Comparison of ENCODE assay signal across 19 cellular contexts in the genomic region with DNA sequence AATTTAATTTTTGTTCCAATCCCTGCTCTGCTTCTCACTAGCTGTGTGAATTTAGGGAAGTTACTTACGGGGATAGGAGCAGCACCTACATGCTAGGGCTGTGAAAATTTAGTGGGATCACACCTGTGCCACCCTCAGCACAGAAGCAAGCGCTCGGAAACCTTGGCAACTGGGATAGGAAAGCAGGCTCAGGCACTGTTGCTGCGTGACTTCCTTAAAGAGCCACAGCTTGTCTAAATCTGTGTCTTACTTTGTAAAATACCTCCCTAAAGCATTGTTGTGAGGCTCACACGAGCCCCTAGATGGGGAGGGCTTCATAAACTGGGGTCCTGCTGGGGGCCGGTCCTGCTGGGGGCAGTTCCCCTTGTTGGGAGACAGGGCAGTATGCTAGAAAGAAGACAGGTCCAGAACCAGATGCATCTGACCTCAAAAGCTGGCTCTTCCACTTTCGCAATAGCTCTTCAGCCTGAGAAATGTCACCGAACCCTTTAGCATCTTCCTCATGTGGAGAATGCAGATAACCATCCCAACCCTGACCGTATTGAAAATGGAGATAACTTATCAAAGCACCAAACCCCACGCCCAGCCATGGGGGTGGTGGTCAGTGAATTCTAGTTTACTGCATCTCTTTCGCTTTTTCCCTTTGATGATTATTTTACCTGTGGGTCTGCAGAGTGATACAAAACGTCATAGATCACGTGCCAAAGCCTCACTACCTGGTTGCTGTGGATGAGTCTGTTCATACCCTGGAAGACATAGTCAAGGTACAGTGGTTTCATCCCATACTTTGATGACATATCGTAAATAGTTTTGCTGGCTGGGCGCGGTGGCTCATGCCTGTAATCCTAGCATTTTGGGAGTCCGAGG.
"Had no signal": no experiment of that assay in that cellular context is flagged by ENCODE, and none has a peak within 500 bp of the region (broad histone marks: within the 10 kb centered on the region; RNA-seq: fewer than 3 reads in every experiment).

No MANE protein-coding gene starts in this region.

- H3K36me3 ChIP-seq: suprapubic skin, upper lobe of right lung had no signal

- DNase-seq: activated CD4-positive, alpha-beta memory T cell treated with anti-CD3 and anti-CD28 coated beads, Interleukin-2, amount 10 ng/mL, durations not matched to agents 7 days and 5 days; activated CD4-positive, alpha-beta T cell treated with anti-CD3 and anti-CD28 coated beads for 36 hours; activated gamma-delta T cell; activated T-cell treated with anti-CD3 and anti-CD28 coated beads, Interleukin-2, amount 50 U/mL, for 48 hours; cerebellar nuclear complex; effector memory CD4-positive, alpha-beta T cell; foreskin melanocyte; kidney glomerular epithelial cell; mesendoderm; psoas muscle; stimulated activated naive CD8-positive, alpha-beta T cell treated with anti-CD3 and anti-CD28 coated beads, Interleukin-15, Interleukin-2, amounts not matched to agents 100 U/mL and 50 U/mL, for 24 hours; T-helper 9 cell; upper lobe of right lung had no signal

- H3K4me3 ChIP-seq: psoas muscle, suprapubic skin, upper lobe of right lung had no signal

- H3K4me1 ChIP-seq: psoas muscle, suprapubic skin, upper lobe of right lung had no signal

- H3K36me3 Mint-ChIP-seq: activated naive CD8-positive, alpha-beta T cell; brain had no signal

- H3K27ac Mint-ChIP-seq: activated CD4-positive, alpha-beta memory T cell treated with anti-CD3 and anti-CD28 coated beads, Interleukin-2, amount 10 ng/mL, durations not matched to agents 7 days and 5 days; activated CD4-positive, alpha-beta T cell treated with anti-CD3 and anti-CD28 coated beads for 36 hours; activated naive CD8-positive, alpha-beta T cell; brain; dendritic cell treated with granulocyte-macrophage colony-stimulating factor and Interleukin-4, amounts not matched to agents 40 ng/mL and 50 ng/mL, for 4 days; nephron had no signal

- ATAC-seq: activated CD4-positive, alpha-beta T cell treated with anti-CD3 and anti-CD28 coated beads for 36 hours; psoas muscle; sciatic nerve; stimulated activated naive CD8-positive, alpha-beta T cell treated with anti-CD3 and anti-CD28 coated beads, Interleukin-15, Interleukin-2, amounts not matched to agents 100 U/mL and 50 U/mL, for 24 hours; upper lobe of right lung had no signal

- H3K27me3 Mint-ChIP-seq: activated CD4-positive, alpha-beta memory T cell treated with anti-CD3 and anti-CD28 coated beads, Interleukin-2, amount 10 ng/mL, durations not matched to agents 7 days and 5 days; activated CD4-positive, alpha-beta T cell treated with anti-CD3 and anti-CD28 coated beads for 36 hours; activated naive CD8-positive, alpha-beta T cell; brain had no signal

- H3K4me1 Mint-ChIP-seq: activated CD4-positive, alpha-beta memory T cell treated with anti-CD3 and anti-CD28 coated beads, Interleukin-2, amount 10 ng/mL, durations not matched to agents 7 days and 5 days; activated CD4-positive, alpha-beta T cell treated with anti-CD3 and anti-CD28 coated beads for 36 hours; brain; nephron had no signal

- H3K9me3 ChIP-seq: psoas muscle, suprapubic skin, upper lobe of right lung had no signal

- H3K27me3 ChIP-seq: suprapubic skin, upper lobe of right lung had no signal

- H3K4me3 Mint-ChIP-seq: activated CD4-positive, alpha-beta memory T cell treated with anti-CD3 and anti-CD28 coated beads, Interleukin-2, amount 10 ng/mL, durations not matched to agents 7 days and 5 days; activated CD4-positive, alpha-beta T cell treated with anti-CD3 and anti-CD28 coated beads for 36 hours; activated naive CD8-positive, alpha-beta T cell; brain; dendritic cell treated with granulocyte-macrophage colony-stimulating factor and Interleukin-4, amounts not matched to agents 40 ng/mL and 50 ng/mL, for 4 days; nephron had no signal

- H3K9me3 Mint-ChIP-seq: activated CD4-positive, alpha-beta memory T cell treated with anti-CD3 and anti-CD28 coated beads, Interleukin-2, amount 10 ng/mL, durations not matched to agents 7 days and 5 days; brain; dendritic cell treated with granulocyte-macrophage colony-stimulating factor and Interleukin-4, amounts not matched to agents 40 ng/mL and 50 ng/mL, for 4 days; nephron had no signal
